In the genomic region with DNA sequence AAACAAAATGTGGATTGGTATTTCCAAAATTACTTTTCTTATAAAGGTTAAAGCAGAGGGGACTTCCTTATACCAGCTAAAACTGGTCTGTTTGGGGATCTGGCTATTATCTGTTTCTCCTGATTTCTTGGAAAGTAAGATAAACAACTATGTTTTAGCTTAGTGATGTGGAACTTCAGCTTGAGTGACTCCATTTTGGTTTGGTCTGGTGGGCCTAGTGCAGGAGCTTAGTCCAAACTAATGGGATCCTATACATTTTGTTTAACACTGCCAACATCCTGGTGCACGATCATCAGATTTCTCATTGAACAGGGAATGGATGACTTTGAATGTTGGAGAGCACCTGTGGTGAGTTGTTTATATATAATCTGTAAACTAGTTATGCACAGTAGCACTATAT, we compare ENCODE assay signal across 16 cellular contexts.
A peak's percentile ranks its signal among the peaks of the same experiment; 100 is the strongest.
DNase-seq lines count a peak whose midpoint lies in the region; ATAC-seq lines count a peak whose summit lies in the region.
"Had no signal": no experiment of that assay in that cellular context is flagged by ENCODE, and none has a peak within 500 bp of the region (broad histone marks: within the 10 kb centered on the region; RNA-seq: fewer than 3 reads in every experiment).

No MANE protein-coding gene starts in this region.

- DNase-seq in activated naive CD8-positive, alpha-beta T cell treated with anti-CD3 and anti-CD28 coated beads, Interleukin-2, amount 50 U/mL, for 24 hours, result no peak
- DNase-seq in OCI-M1 (lab: John Stamatoyannopoulos, UW) (peak; percentile 38), memory B cell (ENCODE audit: low spot score in 2 of 2) (no peak), NCI-H446 treated with DMSO at 0.1 percent for 48 hours (lab: John Stamatoyannopoulos, UW) (no peak)
- DNase-seq: CD4-positive, CD25-positive, alpha-beta regulatory T cell; CD8-positive, alpha-beta T cell; DMS 273 treated with DMSO at 0.1 percent for 48 hours; DMS79; GDM1; GOT3; HFFc6 had no signal

- H3K27me3 Mint-ChIP-seq in activated naive CD8-positive, alpha-beta T cell, result no peaks in the 10 kb centered on the region
- H3K27me3 Mint-ChIP-seq in activated naive CD8-positive, alpha-beta T cell treated with anti-CD3 and anti-CD28 coated beads, Interleukin-2, amount 50 U/mL, for 24 hours, result no peaks in the 10 kb centered on the region
- H3K27me3 Mint-ChIP-seq in memory B cell, result no peaks in the 10 kb centered on the region
- H3K27me3 Mint-ChIP-seq: B cell; CD4-positive, CD25-positive, alpha-beta regulatory T cell had no signal

- no peak overlapping the region for H3K4me3 Mint-ChIP-seq in activated naive CD8-positive, alpha-beta T cell
- H3K4me3 Mint-ChIP-seq in activated naive CD8-positive, alpha-beta T cell treated with anti-CD3 and anti-CD28 coated beads, Interleukin-2, amount 50 U/mL, for 24 hours, result no peak overlapping the region
- no peak overlapping the region for H3K4me3 Mint-ChIP-seq in memory B cell
- H3K4me3 Mint-ChIP-seq: B cell; CD4-positive, CD25-positive, alpha-beta regulatory T cell; CD8-positive, alpha-beta T cell had no signal

- peak overlapping the region; percentile 42 for H3K27ac Mint-ChIP-seq in activated naive CD8-positive, alpha-beta T cell
- H3K27ac Mint-ChIP-seq in activated naive CD8-positive, alpha-beta T cell treated with anti-CD3 and anti-CD28 coated beads, Interleukin-2, amount 50 U/mL, for 24 hours, result no peak overlapping the region
- H3K27ac Mint-ChIP-seq in memory B cell, result peak overlapping the region; percentile 43
- H3K27ac Mint-ChIP-seq: B cell; CD8-positive, alpha-beta T cell had no signal

- peaks cover 15% of the 10 kb centered on the region for H3K36me3 Mint-ChIP-seq in activated naive CD8-positive, alpha-beta T cell
- peaks cover 20% of the 10 kb centered on the region for H3K36me3 Mint-ChIP-seq in activated naive CD8-positive, alpha-beta T cell treated with anti-CD3 and anti-CD28 coated beads, Interleukin-2, amount 50 U/mL, for 24 hours (ENCODE audit: low read depth)
- peaks cover 20% of the 10 kb centered on the region for H3K36me3 Mint-ChIP-seq in memory B cell

- peaks cover 14% of the 10 kb centered on the region for H3K4me1 Mint-ChIP-seq in activated naive CD8-positive, alpha-beta T cell (ENCODE audit: low read depth)
- peaks cover 14% of the 10 kb centered on the region for H3K4me1 Mint-ChIP-seq in activated naive CD8-positive, alpha-beta T cell treated with anti-CD3 and anti-CD28 coated beads, Interleukin-2, amount 50 U/mL, for 24 hours
- no peaks in the 10 kb centered on the region for H3K4me1 Mint-ChIP-seq in memory B cell
- H3K4me1 Mint-ChIP-seq: B cell had no signal

- H3K9me3 Mint-ChIP-seq in activated naive CD8-positive, alpha-beta T cell (ENCODE audit: low read depth), result no peaks in the 10 kb centered on the region
- peaks cover 4% of the 10 kb centered on the region for H3K9me3 Mint-ChIP-seq in activated naive CD8-positive, alpha-beta T cell treated with anti-CD3 and anti-CD28 coated beads, Interleukin-2, amount 50 U/mL, for 24 hours
- no peaks in the 10 kb centered on the region for H3K9me3 Mint-ChIP-seq in memory B cell
- H3K9me3 Mint-ChIP-seq: CD8-positive, alpha-beta T cell; HFFc6 had no signal

- ATAC-seq in activated naive CD8-positive, alpha-beta T cell treated with anti-CD3 and anti-CD28 coated beads, Interleukin-2, amount 50 U/mL, for 24 hours, result no peak
- ATAC-seq in memory B cell (ENCODE audit: low read depth) (no peak), GM21786 (IDR thresholded peaks at IDR 0.05; ENCODE audit: unreplicated experiment) (no peak), HG03565 (IDR thresholded peaks at IDR 0.05; ENCODE audit: unreplicated experiment) (no peak)
- ATAC-seq: CD8-positive, alpha-beta T cell; GM12878 had no signal
